16 cellular contexts compared by ENCODE assay signal in the genomic region with DNA sequence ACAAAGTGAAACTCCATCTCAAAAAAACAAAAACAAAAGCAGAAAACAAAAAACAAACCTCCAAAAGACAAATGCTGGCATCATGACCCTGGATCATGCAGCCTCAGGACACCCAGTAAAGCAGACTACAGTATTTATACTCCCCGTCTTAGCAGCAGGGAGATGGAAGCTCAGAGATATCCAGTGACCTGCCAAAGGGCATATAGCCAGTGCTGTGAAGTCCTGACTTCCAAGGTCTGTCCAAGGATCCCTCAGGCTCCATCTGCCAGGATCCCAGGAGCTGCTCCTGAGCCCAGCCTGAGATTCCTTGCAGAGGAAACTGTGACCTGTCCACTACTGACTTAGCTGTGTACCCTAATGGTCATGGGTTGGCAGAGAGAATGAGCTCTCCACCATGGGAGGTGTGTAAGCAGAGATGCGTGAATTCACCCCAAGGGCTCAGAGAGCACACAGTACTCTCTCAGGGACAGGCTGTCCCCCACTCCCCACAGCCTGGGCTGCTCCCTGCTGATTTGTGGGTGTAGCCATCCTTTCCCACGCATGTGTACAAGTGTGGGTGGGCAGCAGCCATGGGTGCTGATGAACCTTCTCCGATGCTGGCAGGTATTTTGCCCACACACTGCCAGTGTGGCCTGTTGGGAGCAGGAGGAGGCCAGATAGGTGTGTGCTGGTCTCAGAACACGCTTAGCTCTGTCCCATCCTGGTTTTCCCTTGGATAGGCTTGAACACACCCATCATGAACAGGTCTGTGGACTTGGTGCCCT. TPM values are rescaled to one million over a fixed set of nuclear protein-coding genes. Genes with fewer than 3 reads are reported as not detected.
DNase-seq lines count a peak whose midpoint lies in the region; ATAC-seq, FAIRE-seq and TF ChIP-seq lines count a peak whose summit lies in the region.
"Had no signal": no experiment of that assay in that cellular context is flagged by ENCODE, and none has a peak within 500 bp of the region (broad histone marks: within the 10 kb centered on the region; RNA-seq: fewer than 3 reads in every experiment).

No MANE protein-coding gene starts in this region.

- ATAC-seq in right cardiac atrium (no peak), left cardiac atrium (no peak)
- ATAC-seq: GM23338 had no signal

- WGBS in right cardiac atrium, result 80% methylated on average over 5 of the region's 5 CpGs

- TF ChIP-seq CTCF in nephron (IDR thresholded peaks at IDR 0.05; ENCODE audit: unreplicated experiment in 3 of 3), result no peak
- no peak for TF ChIP-seq CTCF in D721Med (IDR thresholded peaks at IDR 0.05; ENCODE audit: insufficient read depth, missing control alignments)

- DNase-seq in right cardiac atrium, result peak in 2 of 3 donors; percentile 24 to 27
- DNase-seq in left cardiac atrium, result no peak
- peak; percentile 77 for DNase-seq in cerebellar cortex (ENCODE audit: low spot score)
- DNase-seq in kidney glomerular epithelial cell (lab: John Stamatoyannopoulos, UW), result no peak
- DNase-seq in D721Med (ENCODE audit: insufficient read length, low spot score), result no peak
- DNase-seq in activated CD4-positive, alpha-beta T cell treated with anti-CD3 and anti-CD28 coated beads for 4 hours, result no peak
- DNase-seq: Calu3; CD4-positive, alpha-beta T cell; DND-41; GF-D8; H9 had no signal

- H3K36me3 Mint-ChIP-seq in nephron (ENCODE audit: low read depth), result no peaks in the 10 kb centered on the region

- H3K27me3 ChIP-seq in right cardiac atrium (ENCODE audit: control insufficient read depth, insufficient read depth), result no peaks in the 10 kb centered on the region

- peaks cover 17% of the 10 kb centered on the region for H3K4me1 Mint-ChIP-seq in nephron

- H3K9me3 Mint-ChIP-seq in nephron, result no peaks in the 10 kb centered on the region
- H3K9me3 Mint-ChIP-seq: CD4-positive, alpha-beta T cell; GM23338; H9 had no signal

- no peak overlapping the region for H3K27ac Mint-ChIP-seq in nephron
- H3K27ac Mint-ChIP-seq: B cell; CD4-positive, alpha-beta T cell; GM23338; H9 had no signal

- FAIRE-seq in D721Med (lab: Jason Lieb, UNC), result no peak
- FAIRE-seq: A204.1 had no signal

- H3K27me3 Mint-ChIP-seq in nephron (ENCODE audit: low read depth), result peaks cover 50% of the 10 kb centered on the region

- no peaks in the 10 kb centered on the region for H3K9me3 ChIP-seq in right cardiac atrium (ENCODE audit: control insufficient read depth, low read length)

- no peak overlapping the region for H3K27ac ChIP-seq in right cardiac atrium (ENCODE audit: low read length)

- no peak overlapping the region for H3K4me3 ChIP-seq in right cardiac atrium (ENCODE audit: low read length)
- H3K4me3 ChIP-seq: GM23338 had no signal

- peaks cover 3% of the 10 kb centered on the region for H3K4me1 ChIP-seq in right cardiac atrium (ENCODE audit: control insufficient read depth, insufficient read depth, low read length)

- H3K4me3 Mint-ChIP-seq in nephron, result peak overlapping the region; percentile 15 to 81 (median 41)
- H3K4me3 Mint-ChIP-seq: GM23338, H9 had no signal

- intact Hi-C loops in right cardiac atrium (cut with DNase I) (no loop called here), left cardiac atrium (cut with DNase I) (no loop called here)

RNA-seq across cellular contexts. Expression of gene WNK2, which starts 2.1 kb away (rescaled TPM):
- total RNA-seq in right cardiac atrium (100 to 1,000 TPM; 217 to 322 (median 278) TPM), left cardiac atrium (100 to 1,000 TPM; 174 to 175 TPM)
- 167 TPM for polyA plus RNA-seq in right cardiac atrium
- total RNA-seq: B cell, HT1080 had no signal

RNA-seq across cellular contexts. Expression of gene NINJ1, which starts 47.8 kb away (rescaled TPM):
- 10 to 100 TPM; 42.9 to 68.4 (median 62.7) TPM for total RNA-seq in right cardiac atrium
- 96.2 TPM for polyA plus RNA-seq in right cardiac atrium
- total RNA-seq in left cardiac atrium, result 10 to 100 TPM; 38.4 to 45.9 TPM

Comparison
In these comparisons a context has a peak if more than half of its experiments do, and no peak if none do; other contexts are left out.
1. DNase-seq: peak in right cardiac atrium (2 of 3) and cerebellar cortex (single experiment); none in left cardiac atrium (single experiment), kidney glomerular epithelial cell (single experiment), D721Med (single experiment) and activated CD4-positive, alpha-beta T cell treated with anti-CD3 and anti-CD28 coated beads for 4 hours (0 of 2).